18 cellular contexts compared by ENCODE assay signal in genomic region chr7:158933468-158934139, GRCh38.
A peak's percentile ranks its signal among the peaks of the same experiment; 100 is the strongest.
DNase-seq lines count a peak whose midpoint lies in the region; ATAC-seq and TF ChIP-seq lines count a peak whose summit lies in the region.
"Had no signal": no experiment of that assay in that cellular context is flagged by ENCODE, and none has a peak within 500 bp of the region (broad histone marks: within the 10 kb centered on the region; RNA-seq: fewer than 3 reads in every experiment).

No MANE protein-coding gene starts in this region.

- H3K9me3 Mint-ChIP-seq in Calu3 (ENCODE audit: low read depth, unreplicated experiment): no peaks in the 10 kb centered on the region
- H3K9me3 Mint-ChIP-seq in stimulated activated naive CD8-positive, alpha-beta T cell treated with anti-CD3 and anti-CD28 coated beads, Interleukin-15, amount 100 ng/mL, for 72 hours: peaks cover 25 to 40% of the 10 kb centered on the region in 2 donors

- ATAC-seq in stimulated activated naive CD8-positive, alpha-beta T cell treated with anti-CD3 and anti-CD28 coated beads, Interleukin-15, amount 100 ng/mL, for 72 hours: no peak
- ATAC-seq: T-helper 17 cell had no signal

- DNase-seq in Calu3 (no peak), OCI-M1 (lab: John Stamatoyannopoulos, UW) (peak; percentile 0), fibroblast of villous mesenchyme (ENCODE audit: low read depth) (no peak), NCI-H2171 treated with DMSO at 0.1 percent for 48 hours (lab: John Stamatoyannopoulos, UW) (no peak)
- DNase-seq in stimulated activated naive CD8-positive, alpha-beta T cell treated with anti-CD3 and anti-CD28 coated beads, Interleukin-15, amount 100 ng/mL, for 72 hours: no peak
- DNase-seq in activated naive CD4-positive, alpha-beta T cell treated with Interleukin-2 at 50 U/mL for 16 hours: no peak
- DNase-seq: BE2C; CD4-positive, alpha-beta T cell; DMS53; KG1; NCI-H1417 treated with DMSO at 0.1 percent for 48 hours; NCI-H1930; NCI-H2171; NCI-H748 treated with DMSO at 0.1 percent for 48 hours; PC-9; T-helper 17 cell had no signal

- H3K27ac ChIP-seq in HEK293 (ENCODE audit: extremely low read depth, low read depth, low read length): no peak overlapping the region
- H3K27ac ChIP-seq: HL-60, PC-9 had no signal

- no TSS peak for BruUV-seq in Calu3 (replicated peaks; lab: Mats Ljungman, UMichigan)

- intact Hi-C loops in Calu3 (cut with micrococcal nuclease; ENCODE audit: unreplicated experiment): no loop called here

- peaks cover 7 to 76% of the 10 kb centered on the region in 2 experiments for H3K36me3 ChIP-seq in HEK293 (ENCODE audit: control insufficient read depth in 2 of 2, insufficient read depth in 1 of 2, low read length in 2 of 2)

- H3K4me1 Mint-ChIP-seq in Calu3 (ENCODE audit: low read depth, unreplicated experiment): no peaks in the 10 kb centered on the region
- no peaks in the 10 kb centered on the region for H3K4me1 Mint-ChIP-seq in stimulated activated naive CD8-positive, alpha-beta T cell treated with anti-CD3 and anti-CD28 coated beads, Interleukin-15, amount 100 ng/mL, for 72 hours
- H3K4me1 Mint-ChIP-seq: T-helper 17 cell had no signal

- CTCF ChIA-PET in Calu3 (lab: Charles Lee): no interaction called here
- CTCF ChIA-PET in HEK293 (lab: Yijun Ruan, JAX): no interaction called here

- no peak overlapping the region for H3K27ac Mint-ChIP-seq in Calu3 (ENCODE audit: unreplicated experiment)
- H3K27ac Mint-ChIP-seq in stimulated activated naive CD8-positive, alpha-beta T cell treated with anti-CD3 and anti-CD28 coated beads, Interleukin-15, amount 100 ng/mL, for 72 hours: peak overlapping the region in 1 of 2 donors; percentile 20
- H3K27ac Mint-ChIP-seq: CD4-positive, alpha-beta T cell; T-helper 17 cell had no signal

- no peaks in the 10 kb centered on the region for H3K9me3 ChIP-seq in HEK293 (ENCODE audit: control insufficient read depth, insufficient read depth, low read depth, low read length)
- H3K9me3 ChIP-seq: BE2C had no signal

- no peak overlapping the region for H3K4me3 ChIP-seq in HEK293 (ENCODE audit: low read depth, low read length)
- no peak overlapping the region for H3K4me3 ChIP-seq in fibroblast of villous mesenchyme (ENCODE audit: low read depth, low read length)
- H3K4me3 ChIP-seq: PC-9 had no signal

- H3K4me3 Mint-ChIP-seq in Calu3 (ENCODE audit: low read depth, unreplicated experiment): no peak overlapping the region
- no peak overlapping the region for H3K4me3 Mint-ChIP-seq in stimulated activated naive CD8-positive, alpha-beta T cell treated with anti-CD3 and anti-CD28 coated beads, Interleukin-15, amount 100 ng/mL, for 72 hours
- H3K4me3 Mint-ChIP-seq: CD4-positive, alpha-beta T cell; T-helper 17 cell had no signal

- H3K36me3 Mint-ChIP-seq in Calu3 (ENCODE audit: insufficient read depth, unreplicated experiment): no peaks in the 10 kb centered on the region

- TF ChIP-seq CTCF in Calu3 (IDR thresholded peaks at IDR 0.05; ENCODE audit: unreplicated experiment) (peak; percentile 29), HEK293 (tag by site-specific recombination; IDR thresholded peaks at IDR 0.05) (no peak), fibroblast of villous mesenchyme (IDR thresholded peaks at IDR 0.05; ENCODE audit: insufficient read depth, low read depth, low read length) (peak; percentile 8)

- POLR2A ChIA-PET in HEK293 (lab: Yijun Ruan, JAX): no interaction called here

- no peaks in the 10 kb centered on the region for H3K4me1 ChIP-seq in HEK293 (ENCODE audit: control insufficient read depth, insufficient read depth, low read length)
- H3K4me1 ChIP-seq: BE2C had no signal

- H3K27me3 Mint-ChIP-seq in Calu3 (ENCODE audit: unreplicated experiment): no peaks in the 10 kb centered on the region
- no peaks in the 10 kb centered on the region for H3K27me3 Mint-ChIP-seq in stimulated activated naive CD8-positive, alpha-beta T cell treated with anti-CD3 and anti-CD28 coated beads, Interleukin-15, amount 100 ng/mL, for 72 hours
- H3K27me3 Mint-ChIP-seq: CD4-positive, alpha-beta T cell; T-helper 17 cell had no signal

TF ChIP-seq in HEK293, 187 proteins besides CTCF, POLR2A, EP300 and RAD21:
- TF ChIP-seq ZNF664 (tag by site-specific recombination; IDR thresholded peaks at IDR 0.05) (peak; percentile 58; the same call in 1 of the 2 replicates), ZNF362 (tag by site-specific recombination; IDR thresholded peaks at IDR 0.05) (no peak)
